13 cellular contexts compared by ENCODE assay signal in genomic region chr6:6392214-6393068, GRCh38.
DNase-seq lines count a peak whose midpoint lies in the region; ATAC-seq and TF ChIP-seq lines count a peak whose summit lies in the region.
"Had no signal": no experiment of that assay in that cellular context is flagged by ENCODE, and none has a peak within 500 bp of the region (broad histone marks: within the 10 kb centered on the region; RNA-seq: fewer than 3 reads in every experiment).

No MANE protein-coding gene starts in this region.

- no peak overlapping the region for H2BK12ac ChIP-seq in H9 (ENCODE audit: insufficient read length, low read depth, low read length)

- DNase-seq in memory B cell (ENCODE audit: low spot score in 2 of 2): peak; percentile 27 to 30
- DNase-seq in MM.1S: no peak
- DNase-seq in H9: no peak
- no peak for DNase-seq in NCI-H345 (lab: John Stamatoyannopoulos, UW)
- DNase-seq: activated CD4-positive, alpha-beta T cell treated with anti-CD3 and anti-CD28 coated beads for 1 hour; activated naive CD4-positive, alpha-beta T cell treated with anti-CD3 and anti-CD28 coated beads, Interleukin-2, amount 10 ng/mL, durations not matched to agents 7 days and 5 days; DMS79 treated with DMSO at 0.1 percent for 48 hours; head of caudate nucleus; NCI-H146 had no signal

- ATAC-seq in GM18873 (IDR thresholded peaks at IDR 0.05; ENCODE audit: low FRiP score, unreplicated experiment): peak; percentile 52
- peak; percentile 67 for ATAC-seq in GM21619 (IDR thresholded peaks at IDR 0.05; ENCODE audit: unreplicated experiment)
- ATAC-seq in HG03139 (IDR thresholded peaks at IDR 0.05; ENCODE audit: unreplicated experiment): peak; percentile 70
- peak; percentile 64 for ATAC-seq in memory B cell (ENCODE audit: low read depth)

- no peaks in the 10 kb centered on the region for H4K20me1 ChIP-seq in MM.1S (ENCODE audit: insufficient read depth, low read length)
- no peaks in the 10 kb centered on the region for H4K20me1 ChIP-seq in H9 (ENCODE audit: control insufficient read depth, insufficient read depth, insufficient read length)

- H4K8ac ChIP-seq in H9 (replicated peaks; ENCODE audit: insufficient read length, low read depth, low read length): no peak overlapping the region

- H3K27ac Mint-ChIP-seq in memory B cell: peak overlapping the region; percentile 97
- H3K27ac Mint-ChIP-seq in H9: no peak overlapping the region
- H3K27ac Mint-ChIP-seq: activated naive CD4-positive, alpha-beta T cell treated with anti-CD3 and anti-CD28 coated beads, Interleukin-2, amount 10 ng/mL, durations not matched to agents 7 days and 5 days had no signal

- H3K27me3 ChIP-seq in MM.1S (replicated peaks; ENCODE audit: insufficient read depth, low read length) (no peaks in the 10 kb centered on the region), H9 (ENCODE audit: insufficient read depth, low read length) (no peaks in the 10 kb centered on the region)

- no peaks in the 10 kb centered on the region for H3K79me2 ChIP-seq in MM.1S (ENCODE audit: low read length)
- no peaks in the 10 kb centered on the region for H3K79me2 ChIP-seq in H9 (ENCODE audit: insufficient read depth, low read length)

- H4K91ac ChIP-seq in H9 (ENCODE audit: insufficient read length, low read depth, low read length): no peak overlapping the region

- no peak overlapping the region for H3K14ac ChIP-seq in H9 (ENCODE audit: insufficient read depth, low read length)

- no peaks in the 10 kb centered on the region for H3K36me3 ChIP-seq in MM.1S (replicated peaks; ENCODE audit: insufficient read depth, low read length)

- H2BK20ac ChIP-seq in H9 (ENCODE audit: low read depth, low read length, poor library complexity, severe bottlenecking): no peak overlapping the region

- no peak overlapping the region for H3K4me2 ChIP-seq in MM.1S (ENCODE audit: low read depth, low read length)
- no peak overlapping the region for H3K4me2 ChIP-seq in H9 (ENCODE audit: insufficient read depth, insufficient read length, low read length)

- H2BK5ac ChIP-seq in H9 (ENCODE audit: insufficient read length, low read length): no peak overlapping the region

- H3K27me3 Mint-ChIP-seq in memory B cell (peaks cover 4% of the 10 kb centered on the region), H9 (ENCODE audit: low read depth) (peaks cover 1% of the 10 kb centered on the region)

- peaks cover 4% of the 10 kb centered on the region for H3K36me3 Mint-ChIP-seq in memory B cell
- no peaks in the 10 kb centered on the region for H3K36me3 Mint-ChIP-seq in H9 (ENCODE audit: insufficient read depth in 1 of 3, low read depth in 3 of 3)
- H3K36me3 Mint-ChIP-seq: activated naive CD4-positive, alpha-beta T cell treated with anti-CD3 and anti-CD28 coated beads, Interleukin-2, amount 10 ng/mL, durations not matched to agents 7 days and 5 days had no signal

- no peak overlapping the region for H3K27ac ChIP-seq in MM.1S (ENCODE audit: low read length)
- H3K27ac ChIP-seq in H9 (ENCODE audit: insufficient read length, low read depth, low read length): no peak overlapping the region
- H3K27ac ChIP-seq: RWPE1 had no signal

- H3K56ac ChIP-seq in H9 (ENCODE audit: insufficient read length, low read depth, low read length): no peak overlapping the region

- no peak overlapping the region for H3K9ac ChIP-seq in MM.1S (ENCODE audit: low read length)
- H3K9ac ChIP-seq in H9 (ENCODE audit: extremely low read depth, insufficient read length, low read length): no peak overlapping the region

- H3K23ac ChIP-seq in H9 (ENCODE audit: insufficient read length, low read depth, low read length): no peak overlapping the region

- no peaks in the 10 kb centered on the region for H3K9me2 ChIP-seq in MM.1S (replicated peaks; ENCODE audit: insufficient read depth, low read length)

- H3K79me1 ChIP-seq in H9 (ENCODE audit: insufficient read depth, low read depth, low read length, poor library complexity, severe bottlenecking): no peaks in the 10 kb centered on the region

- H3K9me3 Mint-ChIP-seq in memory B cell: no peaks in the 10 kb centered on the region
- H3K9me3 Mint-ChIP-seq in H9: no peaks in the 10 kb centered on the region
- H3K9me3 Mint-ChIP-seq: activated naive CD4-positive, alpha-beta T cell treated with anti-CD3 and anti-CD28 coated beads, Interleukin-2, amount 10 ng/mL, durations not matched to agents 7 days and 5 days had no signal

- H2AFZ ChIP-seq in MM.1S (ENCODE audit: low read length): no peak overlapping the region
- H2AFZ ChIP-seq in H9 (ENCODE audit: low read length): no peak overlapping the region

- no peak overlapping the region for H3K4me3 ChIP-seq in MM.1S (ENCODE audit: low read length)

- H2AK5ac ChIP-seq in H9 (ENCODE audit: insufficient read length, low read length): no peak overlapping the region

- H3K9me3 ChIP-seq in MM.1S (replicated peaks; ENCODE audit: insufficient read depth, low read length) (no peaks in the 10 kb centered on the region), H9 (ENCODE audit: control insufficient read depth, low read depth, low read length) (no peaks in the 10 kb centered on the region)

- H3K18ac ChIP-seq in H9 (ENCODE audit: insufficient read length, low read depth, low read length): no peak overlapping the region

- no peak for TF ChIP-seq CTCF in MM.1S (IDR thresholded peaks at IDR 0.05; ENCODE audit: low read length)
- TF ChIP-seq CTCF in H9 (conservative IDR thresholded peaks at IDR 0.05): no peak

- H3K4me3 Mint-ChIP-seq in memory B cell: peak overlapping the region; percentile 71
- H3K4me3 Mint-ChIP-seq in H9: no peak overlapping the region
- H3K4me3 Mint-ChIP-seq: activated naive CD4-positive, alpha-beta T cell treated with anti-CD3 and anti-CD28 coated beads, Interleukin-2, amount 10 ng/mL, durations not matched to agents 7 days and 5 days had no signal

- no peaks in the 10 kb centered on the region for H3F3A ChIP-seq in MM.1S (ENCODE audit: insufficient read depth, low read length)

- H3T11ph ChIP-seq in H9 (ENCODE audit: low read length): no peak overlapping the region

- H4K5ac ChIP-seq in H9 (ENCODE audit: insufficient read length, low read depth, low read length): no peak overlapping the region

- H2BK120ac ChIP-seq in H9 (ENCODE audit: low read depth, low read length, poor library complexity, severe bottlenecking): no peak overlapping the region

- H3K4ac ChIP-seq in H9 (ENCODE audit: low read depth, low read length): no peak overlapping the region

- no peaks in the 10 kb centered on the region for H3K23me2 ChIP-seq in H9 (ENCODE audit: insufficient read length, low read depth, low read length, poor library complexity, severe bottlenecking)

- H3K4me1 ChIP-seq in MM.1S (ENCODE audit: low read length) (peaks cover 13% of the 10 kb centered on the region; the same call in 1 of the 2 replicates), H9 (ENCODE audit: insufficient read depth, low read length) (no peaks in the 10 kb centered on the region)

- no CpG with 5 or more reads among the region's 7 CpGs for WGBS in H9 (ENCODE audit: extremely low coverage, insufficient read length, low lambda C conversion rate)

- H3K4me1 Mint-ChIP-seq in memory B cell: peaks cover 27% of the 10 kb centered on the region
- H3K4me1 Mint-ChIP-seq in H9: peaks cover 3 to 4% of the 10 kb centered on the region in 2 experiments; a peak in 2 of 4 replicates
- H3K4me1 Mint-ChIP-seq: activated naive CD4-positive, alpha-beta T cell treated with anti-CD3 and anti-CD28 coated beads, Interleukin-2, amount 10 ng/mL, durations not matched to agents 7 days and 5 days had no signal

- H2BK15ac ChIP-seq in H9 (ENCODE audit: low read depth, low read length): no peak overlapping the region

Comparison
In these comparisons a context has a peak if more than half of its experiments do, and no peak if none do; other contexts are left out.
1. DNase-seq: peak in memory B cell (2 of 2); none in MM.1S (single experiment), H9 (single experiment) and NCI-H345 (single experiment).
2. Peak in every context shown above with its lines, with median percentiles within 50 percentile points of each other: ATAC-seq.